ENCODE assay signal across 8 cellular contexts in genomic region chr13:49996951-49997895, GRCh38. TPM values are rescaled to one million over a fixed set of nuclear protein-coding genes. Genes with fewer than 3 reads are reported as not detected.
A peak's percentile ranks its signal among the peaks of the same experiment; 100 is the strongest.
DNase-seq lines count a peak whose midpoint lies in the region; ATAC-seq and TF ChIP-seq lines count a peak whose summit lies in the region.

TRIM13 (plus strand) TSS chr13:49997042; CDS start chr13:50011941, 14,899 bp downstream.

- TF ChIP-seq RAD21 in liver (IDR thresholded peaks at IDR 0.05): peak; percentile 70 to 74

- peak within 1 kb of the TSS; percentile 92 to 100 (median 99) for H3K27ac ChIP-seq in BLaER1 treated with 17β-estradiol and CSF1 and Interleukin-3, amounts not matched to agents 10 nM and 100 nM
- peak within 1 kb of the TSS; percentile 94 to 100 for H3K27ac ChIP-seq in liver (ENCODE audit: low read depth in 1 of 2, low read length in 2 of 2)

- H3K4me3 ChIP-seq in BLaER1 treated with 17β-estradiol and CSF1 and Interleukin-3, amounts not matched to agents 10 nM and 100 nM: peak within 1 kb of the TSS; percentile 69 to 95 (median 84)
- peak within 1 kb of the TSS; percentile 54 to 89 (median 76) for H3K4me3 ChIP-seq in liver (ENCODE audit: low read depth in 1 of 3, low read length in 3 of 3)

- H3K36me3 ChIP-seq in BLaER1 treated with 17β-estradiol and CSF1 and Interleukin-3, amounts not matched to agents 10 nM and 100 nM: peaks cover 38 to 60% (median 42%) of the 10 kb centered on the region in 11 experiments
- peaks cover 0 to 3% (median 3%) of the 10 kb centered on the region in 4 donors for H3K36me3 ChIP-seq in liver (ENCODE audit: control insufficient read depth in 4 of 4, insufficient read depth in 3 of 4, low read depth in 1 of 4, low read length in 3 of 4)

- no peaks in the 10 kb centered on the region for H3K27me3 ChIP-seq in BLaER1 treated with 17β-estradiol and CSF1 and Interleukin-3, amounts not matched to agents 10 nM and 100 nM
- H3K27me3 ChIP-seq in liver (ENCODE audit: control insufficient read depth in 4 of 4, insufficient read depth in 4 of 4, low read length in 3 of 4): no peaks in the 10 kb centered on the region

- TF ChIP-seq CTCF in liver (IDR thresholded peaks at IDR 0.05; ENCODE audit: low read depth, low read length, missing input control): peak; percentile 52

- no peaks in the 10 kb centered on the region for H3K9me3 ChIP-seq in BLaER1 treated with 17β-estradiol and CSF1 and Interleukin-3, amounts not matched to agents 10 nM and 100 nM (replicated peaks in 1 of 11)
- H3K9me3 ChIP-seq in liver (ENCODE audit: control insufficient read depth in 4 of 4, low read length in 3 of 4): no peaks in the 10 kb centered on the region

- DNase-seq in GM19238 (ENCODE audit: insufficient read length, low spot score) (peak; percentile 66), NCI-H526 treated with DMSO at 0.1 percent for 48 hours (lab: John Stamatoyannopoulos, UW) (peak; percentile 94), dermis blood vessel endothelial cell (peak; percentile 95)
- DNase-seq in activated CD4-positive, alpha-beta T cell treated with anti-CD3 and anti-CD28 coated beads, Interleukin-2, amount 50 U/mL, for 4 hours: peak; percentile 78 to 81
- peak; percentile 84 for DNase-seq in stimulated activated CD4-positive, alpha-beta T cell treated with anti-CD3 and anti-CD28 coated beads, Interleukin-4, amount 100 ng/mL, for 24 hours

- peak; percentile 69 for ATAC-seq in HG03442 (IDR thresholded peaks at IDR 0.05; ENCODE audit: unreplicated experiment)

- H3K4me2 ChIP-seq in BLaER1 treated with 17β-estradiol and CSF1 and Interleukin-3, amounts not matched to agents 10 nM and 100 nM: peak within 1 kb of the TSS; percentile 85 to 95 (median 93)

- H3K4me1 ChIP-seq in BLaER1 treated with 17β-estradiol and CSF1 and Interleukin-3, amounts not matched to agents 10 nM and 100 nM: peaks cover 52 to 74% (median 63%) of the 10 kb centered on the region in 10 experiments
- H3K4me1 ChIP-seq in liver (ENCODE audit: control insufficient read depth in 4 of 4, insufficient read depth in 4 of 4, low read length in 3 of 4): peaks cover 7 to 22% (median 16%) of the 10 kb centered on the region in 4 donors

- peaks cover 27 to 45% (median 43%) of the 10 kb centered on the region in 11 experiments; a peak in 20 of 22 replicates for H4K20me1 ChIP-seq in BLaER1 treated with 17β-estradiol and CSF1 and Interleukin-3, amounts not matched to agents 10 nM and 100 nM

- H3K9ac ChIP-seq in BLaER1 treated with 17β-estradiol and CSF1 and Interleukin-3, amounts not matched to agents 10 nM and 100 nM: peak within 1 kb of the TSS; percentile 96 to 100 (median 99)
- peak within 1 kb of the TSS; percentile 83 to 87 for H3K9ac ChIP-seq in liver (ENCODE audit: low read depth in 1 of 2, low read length in 2 of 2)

- WGBS in liver: under 1% methylated on average over 55 of the region's 56 CpGs

TF ChIP-seq in liver, 16 proteins besides CTCF, POLR2A, EP300 and RAD21:
- TF ChIP-seq HNF4G (IDR thresholded peaks at IDR 0.05) (peak; percentile 21), NR2F2 (IDR thresholded peaks at IDR 0.05) (no peak), HNF4A (conservative IDR thresholded peaks at IDR 0.05) (no peak), REST (IDR thresholded peaks at IDR 0.05) (peak; percentile 28), FOXA1 (IDR thresholded peaks at IDR 0.05) (no peak), RXRA (IDR thresholded peaks at IDR 0.05) (peak; percentile 11 to 19), TAF1 (conservative IDR thresholded peaks at IDR 0.05) (peak; percentile 73), YY1 (IDR thresholded peaks at IDR 0.05) (peak; percentile 89), ZBTB33 (IDR thresholded peaks at IDR 0.05) (no peak)

RNA-seq across cellular contexts. Expression of gene TRIM13, which starts in this region (rescaled TPM):
- total RNA-seq in dermis blood vessel endothelial cell: 26.8 and 53.6 TPM in 2 replicates
- 10 to 100 TPM in 1 of 2 donors, 1 to 10 TPM in 1; 9.4 to 10.5 TPM for total RNA-seq in liver
- polyA plus RNA-seq in liver: 1 to 10 TPM; 4.7 to 9.9 TPM

Comparison
In these comparisons a context has a peak if more than half of its experiments do, and no peak if none do; other contexts are left out.
1. Peak in every context shown above with its lines: DNase-seq, ATAC-seq, H3K4me3 ChIP-seq and H3K27ac ChIP-seq.